Comparison of ENCODE assay signal across 17 cellular contexts in the genomic region with DNA sequence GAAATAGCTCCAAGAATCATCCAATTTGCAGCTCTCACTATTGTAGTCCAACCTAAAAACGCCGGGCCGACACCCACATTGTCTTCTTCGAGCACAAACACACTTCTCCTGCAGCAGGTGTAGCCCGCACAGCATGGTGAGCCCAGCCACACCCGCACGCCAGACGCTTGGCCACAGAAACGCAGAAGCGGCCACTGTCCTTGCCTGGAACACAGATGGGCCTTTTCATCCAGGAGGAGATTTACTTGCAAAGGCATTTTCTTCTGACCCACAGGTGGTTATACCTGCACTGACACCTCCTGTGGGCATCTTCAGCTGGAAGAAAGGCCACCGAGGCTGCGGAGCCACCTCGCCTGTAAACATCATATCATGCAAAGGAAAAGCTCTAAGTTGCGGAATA.
"Had no signal": no experiment of that assay in that cellular context is flagged by ENCODE, and none has a peak within 500 bp of the region (broad histone marks: within the 10 kb centered on the region; RNA-seq: fewer than 3 reads in every experiment).

No MANE protein-coding gene starts in this region.

- H3K4me3 ChIP-seq: coronary artery, dorsolateral prefrontal cortex, hepatocyte, pancreas, right lobe of liver, tibial nerve, upper lobe of right lung, vagina had no signal

- DNase-seq: effector CD8-positive, alpha-beta T cell; foreskin melanocyte; head of caudate nucleus; mammary epithelial cell; occipital lobe; retina; stimulated activated CD4-positive, alpha-beta T cell treated with anti-CD3 and anti-CD28 coated beads, Interleukin-4, amount 100 ng/mL, for 24 hours; upper lobe of right lung had no signal

- H3K27me3 ChIP-seq: dorsolateral prefrontal cortex, hepatocyte, pancreas, right lobe of liver, tibial nerve, upper lobe of right lung, vagina had no signal

- H3K36me3 ChIP-seq: pancreas, right lobe of liver, tibial nerve, upper lobe of right lung, vagina had no signal

- H3K27ac ChIP-seq: dorsolateral prefrontal cortex, hepatocyte, right lobe of liver, upper lobe of right lung, vagina had no signal

- ATAC-seq: left colon; stimulated activated memory B cell treated with anti-CD40 and anti-IgM and Interleukin-4, amounts not matched to agents 10 μg/mL and 1 μg/mL and 100 μg/mL, for 72 hours; upper lobe of right lung had no signal

- H3K9me3 ChIP-seq: pancreas, right lobe of liver, tibial nerve, upper lobe of right lung, vagina had no signal
